Comparison of ENCODE assay signal across 27 cellular contexts in genomic region chr15:83396071-83396470, GRCh38. TPM values are rescaled to one million over a fixed set of nuclear protein-coding genes. Genes with fewer than 3 reads are reported as not detected.
DNase-seq lines count a peak whose midpoint lies in the region; ATAC-seq, FAIRE-seq and TF ChIP-seq lines count a peak whose summit lies in the region.
"Had no signal": no experiment of that assay in that cellular context is flagged by ENCODE, and none has a peak within 500 bp of the region (broad histone marks: within the 10 kb centered on the region; RNA-seq: fewer than 3 reads in every experiment).

No MANE protein-coding gene starts in this region.

- in situ Hi-C loops in astrocyte of the cerebellum (cut with HindIII; ENCODE audit: low sequenced_read_pairs), result no loop called here

- intact Hi-C loops in left cardiac atrium (cut with DNase I), result no loop called here
- intact Hi-C loops in heart left ventricle (cut with DNase I), result no loop called here

- peaks cover 0 to 7% (median 0%) of the 10 kb centered on the region in 12 donors for H3K4me1 ChIP-seq in heart left ventricle
- H3K4me1 ChIP-seq: right lobe of liver had no signal

- H3K27ac ChIP-seq in heart left ventricle, result no peak overlapping the region
- H3K27ac ChIP-seq: epithelial cell of prostate, right lobe of liver had no signal

- TF ChIP-seq POLR2A in heart left ventricle (IDR thresholded peaks at IDR 0.05), result no peak

- H3K4me3 ChIP-seq in heart left ventricle (no peak overlapping the region), astrocyte of the cerebellum (ENCODE audit: low read depth, low read length) (no peak overlapping the region)
- H3K4me3 ChIP-seq: right lobe of liver had no signal

- ATAC-seq in left cardiac atrium (peak; percentile 19 to 84), heart left ventricle (no peak), GM18519 (IDR thresholded peaks at IDR 0.05; ENCODE audit: low FRiP score, unreplicated experiment) (no peak), GM21717 (IDR thresholded peaks at IDR 0.05; ENCODE audit: unreplicated experiment) (no peak)
- ATAC-seq: PC-3, right lobe of liver had no signal

- TF ChIP-seq CTCF in heart left ventricle (IDR thresholded peaks at IDR 0.05) (no peak), astrocyte of the cerebellum (IDR thresholded peaks at IDR 0.05; ENCODE audit: low read depth, low read length, missing control alignments) (peak; percentile 4), D721Med (IDR thresholded peaks at IDR 0.05; ENCODE audit: insufficient read depth, missing control alignments) (no peak)

- peaks cover 0 to 43% (median 7%) of the 10 kb centered on the region in 9 donors for H3K27me3 ChIP-seq in heart left ventricle
- H3K27me3 ChIP-seq: right lobe of liver had no signal

- DNase-seq in left cardiac atrium (peak; percentile 28), heart left ventricle (no peak), astrocyte of the cerebellum (ENCODE audit: low read depth) (peak; percentile 5), iPS-NIHi11 (ENCODE audit: low spot score) (peak; percentile 56), AG08395 (ENCODE audit: low spot score) (no peak), D721Med (ENCODE audit: insufficient read length, low spot score) (no peak)
- DNase-seq: activated CD4-positive, alpha-beta T cell treated with anti-CD3 and anti-CD28 coated beads for 4 hours; activated naive CD4-positive, alpha-beta T cell treated with anti-CD3 and anti-CD28 coated beads for 36 hours; activated T-cell treated with anti-CD3 and anti-CD28 coated beads, Interleukin-2, amount 50 U/mL, for 48 hours; central memory CD4-positive, alpha-beta T cell; Kasumi-1; kidney; NCI-H1048; NCI-H1930; NCI-H345; NCI-H774; occipital lobe; PC-3; right lobe of liver; SIG-M5; stimulated activated CD8-positive, alpha-beta memory T cell treated with anti-CD3 and anti-CD28 coated beads, Interleukin-4, amount 100 ng/mL, for 48 hours; T-helper 1 cell; trophoblast cell had no signal

- 6 to 25% (median 12%) methylated on average over 6 of the region's 6 CpGs for WGBS in heart left ventricle, 4 donors

- no peak for FAIRE-seq in D721Med (lab: Jason Lieb, UNC)
- FAIRE-seq: kidney had no signal

- H3K9me3 ChIP-seq in heart left ventricle, result no peaks in the 10 kb centered on the region
- H3K9me3 ChIP-seq: right lobe of liver had no signal

- no peaks in the 10 kb centered on the region for H3K36me3 ChIP-seq in heart left ventricle
- H3K36me3 ChIP-seq: right lobe of liver had no signal

RNA-seq across cellular contexts. Expression of gene SH3GL3, which starts 51.1 kb away (rescaled TPM):
- under 1 TPM; 0.38 to 0.63 TPM for total RNA-seq in left cardiac atrium
- under 1 TPM in 1 of 9 donors, not detected in 8; 0.91 TPM for total RNA-seq in heart left ventricle
- not detected for polyA plus RNA-seq in heart left ventricle
- total RNA-seq: activated naive CD4-positive, alpha-beta T cell treated with anti-CD3 and anti-CD28 coated beads for 36 hours; lung microvascular endothelial cell; right lobe of liver had no signal

Comparison
In these comparisons a context has a peak if more than half of its experiments do, and no peak if none do; other contexts are left out.
1. ATAC-seq: peak in left cardiac atrium (2 of 2); none in heart left ventricle (0 of 4), GM18519 (single experiment) and GM21717 (single experiment).
2. DNase-seq: peak in left cardiac atrium (single experiment), astrocyte of the cerebellum (single experiment) and iPS-NIHi11 (single experiment); none in heart left ventricle (0 of 5), AG08395 (single experiment) and D721Med (single experiment).